11 cellular contexts compared by ENCODE assay signal in genomic region chr17:15462962-15463361, GRCh38. TPM values are rescaled to one million over a fixed set of nuclear protein-coding genes. Genes with fewer than 3 reads are reported as not detected.
DNase-seq lines count a peak whose midpoint lies in the region; ATAC-seq and TF ChIP-seq lines count a peak whose summit lies in the region.
"Had no signal": no experiment of that assay in that cellular context is flagged by ENCODE, and none has a peak within 500 bp of the region (broad histone marks: within the 10 kb centered on the region; RNA-seq: fewer than 3 reads in every experiment).

No MANE protein-coding gene starts in this region.

- WGBS in SK-N-SH (ENCODE audit: low lambda C conversion rate) = 85% methylated on average over 5 of the region's 5 CpGs
- WGBS in gastroesophageal sphincter (ENCODE audit: low coverage in 1 of 2), 2 donors = 17 to 38% methylated on average over 3 to 5 of the region's 5 CpGs

- POLR2A ChIA-PET in SK-N-SH (lab: Yijun Ruan, JAX) = no interaction called here
- POLR2A ChIA-PET in CD4-positive, alpha-beta T cell (lab: Charles Lee) = no interaction called here

- H3K4me1 ChIP-seq in SK-N-SH (ENCODE audit: control insufficient read depth in 1 of 2, insufficient read depth in 2 of 2, low read depth in 1 of 2, low read length in 1 of 2) (peaks cover 8 to 18% of the 10 kb centered on the region in 2 experiments; a peak in 1 of 4 replicates), gastroesophageal sphincter (peaks cover 6 to 70% (median 30%) of the 10 kb centered on the region in 3 donors), upper lobe of right lung (peaks cover 20% of the 10 kb centered on the region)

- no peaks in the 10 kb centered on the region for H3K9me2 ChIP-seq in SK-N-SH

- H3F3A ChIP-seq in SK-N-SH (replicated peaks; ENCODE audit: insufficient read depth) = peaks cover 6% of the 10 kb centered on the region

- no peaks in the 10 kb centered on the region for H3K27me3 Mint-ChIP-seq in nephron progenitor cell (ENCODE audit: low read depth, poor library complexity)
- H3K27me3 Mint-ChIP-seq in CD4-positive, alpha-beta T cell = no peaks in the 10 kb centered on the region
- H3K27me3 Mint-ChIP-seq: activated naive CD4-positive, alpha-beta T cell treated with anti-CD3 and anti-CD28 coated beads, Interleukin-2, amount 10 ng/mL, durations not matched to agents 7 days and 5 days; CD8-positive, alpha-beta memory T cell had no signal

- TF ChIP-seq RAD21 in SK-N-SH (IDR thresholded peaks at IDR 0.05; ENCODE audit: low read length) = no peak

- no peaks in the 10 kb centered on the region for H4K20me1 ChIP-seq in SK-N-SH (ENCODE audit: insufficient read depth)

- DNase-seq in SK-N-SH = no peak
- DNase-seq in nephron progenitor cell = no peak
- DNase-seq in upper lobe of right lung = no peak
- DNase-seq in cerebellar nuclear complex (lab: John Stamatoyannopoulos, UW) = no peak
- no peak for DNase-seq in CD4-positive, alpha-beta T cell
- DNase-seq in activated CD8-positive, alpha-beta memory T cell treated with anti-CD3 and anti-CD28 coated beads, Interleukin-2, amount 50 U/mL, for 4 hours = no peak
- DNase-seq: activated naive CD4-positive, alpha-beta T cell treated with anti-CD3 and anti-CD28 coated beads, Interleukin-2, amount 10 ng/mL, durations not matched to agents 7 days and 5 days; CD8-positive, alpha-beta memory T cell; NCI-H1436; NCI-H526 had no signal

- CTCF ChIA-PET in SK-N-SH (lab: Yijun Ruan, JAX) = interaction anchor here (1.7 kb wide), 1 partner anchor 40 kb away, joined by 5 read pairs; no protein-coding TSS in a partner anchor
- CTCF ChIA-PET in CD4-positive, alpha-beta T cell (lab: Charles Lee) = no interaction called here

- TF ChIP-seq CTCF in SK-N-SH (IDR thresholded peaks at IDR 0.05) = no peak
- no peak for TF ChIP-seq CTCF in gastroesophageal sphincter (IDR thresholded peaks at IDR 0.05)
- TF ChIP-seq CTCF in nephron progenitor cell (IDR thresholded peaks at IDR 0.05) = no peak
- TF ChIP-seq CTCF in upper lobe of right lung (IDR thresholded peaks at IDR 0.05) = no peak
- no peak for TF ChIP-seq CTCF in CD4-positive, alpha-beta T cell (IDR thresholded peaks at IDR 0.05)

- no peak overlapping the region for H3K9ac ChIP-seq in SK-N-SH

- H3K4me2 ChIP-seq in SK-N-SH = peak overlapping the region; percentile 33; the same call in 1 of the 2 replicates

- H3K36me3 ChIP-seq in SK-N-SH (replicated peaks in 1 of 2; ENCODE audit: control insufficient read depth in 1 of 2, insufficient read depth in 2 of 2, low read length in 1 of 2) = no peaks in the 10 kb centered on the region
- H3K36me3 ChIP-seq in gastroesophageal sphincter = no peaks in the 10 kb centered on the region
- no peaks in the 10 kb centered on the region for H3K36me3 ChIP-seq in upper lobe of right lung

- ATAC-seq in gastroesophageal sphincter (peak; percentile 62), upper lobe of right lung (no peak)
- no peak for ATAC-seq in CD4-positive, alpha-beta T cell (ENCODE audit: poor library complexity)

- no peaks in the 10 kb centered on the region for H3K79me2 ChIP-seq in SK-N-SH (ENCODE audit: insufficient read depth)

- no peak overlapping the region for H2AFZ ChIP-seq in SK-N-SH (ENCODE audit: low read depth)

- no peak overlapping the region for H3K4me3 Mint-ChIP-seq in nephron progenitor cell
- H3K4me3 Mint-ChIP-seq in CD4-positive, alpha-beta T cell = no peak overlapping the region
- H3K4me3 Mint-ChIP-seq: activated naive CD4-positive, alpha-beta T cell treated with anti-CD3 and anti-CD28 coated beads, Interleukin-2, amount 10 ng/mL, durations not matched to agents 7 days and 5 days; CD8-positive, alpha-beta memory T cell had no signal

- no peak for TF ChIP-seq EP300 in SK-N-SH (IDR thresholded peaks at IDR 0.05; ENCODE audit: borderline replicate concordance in 1 of 2, low read depth in 1 of 2, low read length in 1 of 2)
- no peak for TF ChIP-seq EP300 in gastroesophageal sphincter (IDR thresholded peaks at IDR 0.05)

- peaks cover 32% of the 10 kb centered on the region for H3K4me1 Mint-ChIP-seq in nephron progenitor cell
- H3K4me1 Mint-ChIP-seq in CD4-positive, alpha-beta T cell (ENCODE audit: low read depth) = no peaks in the 10 kb centered on the region
- H3K4me1 Mint-ChIP-seq: activated naive CD4-positive, alpha-beta T cell treated with anti-CD3 and anti-CD28 coated beads, Interleukin-2, amount 10 ng/mL, durations not matched to agents 7 days and 5 days; CD8-positive, alpha-beta memory T cell had no signal

- H3K27me3 ChIP-seq in SK-N-SH (ENCODE audit: insufficient read depth) = no peaks in the 10 kb centered on the region
- H3K27me3 ChIP-seq in gastroesophageal sphincter = no peaks in the 10 kb centered on the region
- no peaks in the 10 kb centered on the region for H3K27me3 ChIP-seq in upper lobe of right lung
- no peaks in the 10 kb centered on the region for H3K27me3 ChIP-seq in CD4-positive, alpha-beta T cell (ENCODE audit: control insufficient read depth, insufficient read depth, low read length)

- H3K9me3 ChIP-seq in SK-N-SH (no peaks in the 10 kb centered on the region), gastroesophageal sphincter (no peaks in the 10 kb centered on the region), upper lobe of right lung (no peaks in the 10 kb centered on the region)
- H3K9me3 ChIP-seq in CD4-positive, alpha-beta T cell (ENCODE audit: control insufficient read depth, low read length) = no peaks in the 10 kb centered on the region

- H3K36me3 Mint-ChIP-seq in nephron progenitor cell (ENCODE audit: low read depth) = peaks cover 44% of the 10 kb centered on the region
- peaks cover 10% of the 10 kb centered on the region for H3K36me3 Mint-ChIP-seq in CD4-positive, alpha-beta T cell (ENCODE audit: low read depth)
- H3K36me3 Mint-ChIP-seq: activated naive CD4-positive, alpha-beta T cell treated with anti-CD3 and anti-CD28 coated beads, Interleukin-2, amount 10 ng/mL, durations not matched to agents 7 days and 5 days had no signal

- H3K4me3 ChIP-seq in SK-N-SH (ENCODE audit: low read depth in 2 of 2, low read length in 1 of 2) (no peak overlapping the region), gastroesophageal sphincter (no peak overlapping the region), upper lobe of right lung (no peak overlapping the region)

- TF ChIP-seq POLR2A in gastroesophageal sphincter (IDR thresholded peaks at IDR 0.05) = no peak

- H3K27ac ChIP-seq in SK-N-SH (ENCODE audit: low read depth in 2 of 2, low read length in 1 of 2) (peak overlapping the region; percentile 39 to 41; a peak in 2 of 4 replicates), gastroesophageal sphincter (peak overlapping the region; percentile 45 to 83 (median 77)), upper lobe of right lung (peak overlapping the region; percentile 58)
- H3K27ac ChIP-seq in CD4-positive, alpha-beta T cell (ENCODE audit: low read depth, low read length) = no peak overlapping the region

- no peaks in the 10 kb centered on the region for H3K9me3 Mint-ChIP-seq in nephron progenitor cell
- H3K9me3 Mint-ChIP-seq in CD4-positive, alpha-beta T cell = no peaks in the 10 kb centered on the region
- H3K9me3 Mint-ChIP-seq: activated naive CD4-positive, alpha-beta T cell treated with anti-CD3 and anti-CD28 coated beads, Interleukin-2, amount 10 ng/mL, durations not matched to agents 7 days and 5 days; CD8-positive, alpha-beta memory T cell had no signal

- peak overlapping the region; percentile 46 for H3K27ac Mint-ChIP-seq in nephron progenitor cell
- H3K27ac Mint-ChIP-seq in CD4-positive, alpha-beta T cell = no peak overlapping the region
- H3K27ac Mint-ChIP-seq: activated naive CD4-positive, alpha-beta T cell treated with anti-CD3 and anti-CD28 coated beads, Interleukin-2, amount 10 ng/mL, durations not matched to agents 7 days and 5 days; CD8-positive, alpha-beta memory T cell had no signal

- intact Hi-C loops in upper lobe of right lung (cut with DNase I) = no loop called here
- intact Hi-C loops in CD4-positive, alpha-beta T cell (cut with DNase I, micrococcal nuclease) = no loop called here

TF ChIP-seq in SK-N-SH, 30 proteins besides CTCF, POLR2A, EP300 and RAD21 (continues in another document):
- no peak for TF ChIP-seq GABPA (IDR thresholded peaks at IDR 0.05; ENCODE audit: low read depth)
- TF ChIP-seq, protein P1, sequence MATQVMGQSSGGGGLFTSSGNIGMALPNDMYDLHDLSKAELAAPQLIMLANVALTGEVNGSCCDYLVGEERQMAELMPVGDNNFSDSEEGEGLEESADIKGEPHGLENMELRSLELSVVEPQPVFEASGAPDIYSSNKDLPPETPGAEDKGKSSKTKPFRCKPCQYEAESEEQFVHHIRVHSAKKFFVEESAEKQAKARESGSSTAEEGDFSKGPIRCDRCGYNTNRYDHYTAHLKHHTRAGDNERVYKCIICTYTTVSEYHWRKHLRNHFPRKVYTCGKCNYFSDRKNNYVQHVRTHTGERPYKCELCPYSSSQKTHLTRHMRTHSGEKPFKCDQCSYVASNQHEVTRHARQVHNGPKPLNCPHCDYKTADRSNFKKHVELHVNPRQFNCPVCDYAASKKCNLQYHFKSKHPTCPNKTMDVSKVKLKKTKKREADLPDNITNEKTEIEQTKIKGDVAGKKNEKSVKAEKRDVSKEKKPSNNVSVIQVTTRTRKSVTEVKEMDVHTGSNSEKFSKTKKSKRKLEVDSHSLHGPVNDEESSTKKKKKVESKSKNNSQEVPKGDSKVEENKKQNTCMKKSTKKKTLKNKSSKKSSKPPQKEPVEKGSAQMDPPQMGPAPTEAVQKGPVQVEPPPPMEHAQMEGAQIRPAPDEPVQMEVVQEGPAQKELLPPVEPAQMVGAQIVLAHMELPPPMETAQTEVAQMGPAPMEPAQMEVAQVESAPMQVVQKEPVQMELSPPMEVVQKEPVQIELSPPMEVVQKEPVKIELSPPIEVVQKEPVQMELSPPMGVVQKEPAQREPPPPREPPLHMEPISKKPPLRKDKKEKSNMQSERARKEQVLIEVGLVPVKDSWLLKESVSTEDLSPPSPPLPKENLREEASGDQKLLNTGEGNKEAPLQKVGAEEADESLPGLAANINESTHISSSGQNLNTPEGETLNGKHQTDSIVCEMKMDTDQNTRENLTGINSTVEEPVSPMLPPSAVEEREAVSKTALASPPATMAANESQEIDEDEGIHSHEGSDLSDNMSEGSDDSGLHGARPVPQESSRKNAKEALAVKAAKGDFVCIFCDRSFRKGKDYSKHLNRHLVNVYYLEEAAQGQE (IDR thresholded peaks at IDR 0.05; ENCODE audit: low read depth, low read length) = no peak

RNA-seq across cellular contexts. Expression of gene CDRT4, which starts 4.5 kb away (rescaled TPM):
- polyA plus RNA-seq in SK-N-SH (2012; rRNA removed) = 3.8 and 4.6 TPM in 2 replicates
- 0.15 and 0.39 TPM in 2 replicates for polyA plus RNA-seq in SK-N-SH (2012; cell fraction: cytosol; rRNA removed)
- 39.1 and 56.6 TPM in 2 replicates for polyA plus RNA-seq in SK-N-SH (2012; cell fraction: nucleus; rRNA removed)
- 1 to 10 TPM; 5.4 to 5.9 (median 5.5) TPM for total RNA-seq in gastroesophageal sphincter
- total RNA-seq in upper lobe of right lung = 9.0 TPM
- 1 to 10 TPM in 1 of 2 experiments, under 1 TPM in 1; 0.89 to 3.3 TPM for total RNA-seq in CD4-positive, alpha-beta T cell
- polyA plus RNA-seq: CD8-positive, alpha-beta memory T cell had no signal
